ENCODE assay signal across 20 cellular contexts in the genomic region with DNA sequence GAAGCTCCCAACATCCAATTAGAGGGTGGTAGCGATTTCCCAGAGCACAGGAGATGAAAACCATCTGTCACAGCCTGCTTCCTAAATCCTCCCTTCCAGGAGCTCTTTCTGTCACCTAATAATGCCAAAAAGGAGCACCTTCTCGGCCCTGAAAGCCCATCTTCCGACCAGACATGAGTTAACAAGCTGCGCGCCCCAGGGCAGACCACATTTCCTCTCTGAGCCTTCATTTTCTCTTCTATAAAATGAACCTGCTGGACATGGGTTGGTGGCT. TPM values are rescaled to one million over a fixed set of nuclear protein-coding genes. Genes with fewer than 3 reads are reported as not detected.
A peak's percentile ranks its signal among the peaks of the same experiment; 100 is the strongest.
DNase-seq lines count a peak whose midpoint lies in the region; ATAC-seq and TF ChIP-seq lines count a peak whose summit lies in the region.
"Had no signal": no experiment of that assay in that cellular context is flagged by ENCODE, and none has a peak within 500 bp of the region (broad histone marks: within the 10 kb centered on the region; RNA-seq: fewer than 3 reads in every experiment).

No MANE protein-coding gene starts in this region.

- H3K4me3 Mint-ChIP-seq in nephron progenitor cell: no peak overlapping the region
- H3K4me3 Mint-ChIP-seq: activated CD4-positive, alpha-beta T cell treated with anti-CD3 and anti-CD28 coated beads, Interleukin-2, amount 10 ng/mL, durations not matched to agents 7 days and 5 days; CD14-positive monocyte; stimulated activated naive CD8-positive, alpha-beta T cell treated with anti-CD3 and anti-CD28 coated beads, Interleukin-15, amount 100 ng/mL, for 72 hours had no signal

- peaks cover 38% of the 10 kb centered on the region for H3K4me1 Mint-ChIP-seq in nephron progenitor cell
- H3K4me1 Mint-ChIP-seq: stimulated activated naive CD8-positive, alpha-beta T cell treated with anti-CD3 and anti-CD28 coated beads, Interleukin-15, amount 100 ng/mL, for 72 hours had no signal

- H3K36me3 ChIP-seq in upper lobe of right lung: no peaks in the 10 kb centered on the region
- H3K36me3 ChIP-seq: neutrophil had no signal

- intact Hi-C loops in left cardiac atrium (cut with DNase I): no loop called here
- intact Hi-C loops in upper lobe of right lung (cut with DNase I): loop anchor here (10.0 kb wide), 1 partner anchor 69 kb away; no protein-coding TSS in a partner anchor

- ATAC-seq in left cardiac atrium (peak; percentile 10 to 11), upper lobe of right lung (no peak), GM21526 (IDR thresholded peaks at IDR 0.05; ENCODE audit: low FRiP score, unreplicated experiment) (no peak), HG02642 (IDR thresholded peaks at IDR 0.05; ENCODE audit: poor library complexity, unreplicated experiment) (no peak)
- ATAC-seq: A549; stimulated activated naive CD8-positive, alpha-beta T cell treated with anti-CD3 and anti-CD28 coated beads, Interleukin-15, amount 100 ng/mL, for 72 hours had no signal

- peaks cover 20% of the 10 kb centered on the region for H3K4me1 ChIP-seq in upper lobe of right lung

- TF ChIP-seq CTCF in nephron progenitor cell (IDR thresholded peaks at IDR 0.05) (no peak), upper lobe of right lung (IDR thresholded peaks at IDR 0.05) (no peak)

- no peak overlapping the region for H3K4me3 ChIP-seq in upper lobe of right lung
- H3K4me3 ChIP-seq: A549 had no signal

- peaks cover 31% of the 10 kb centered on the region for H3K9me3 Mint-ChIP-seq in nephron progenitor cell
- H3K9me3 Mint-ChIP-seq: activated CD4-positive, alpha-beta T cell treated with anti-CD3 and anti-CD28 coated beads, Interleukin-2, amount 10 ng/mL, durations not matched to agents 7 days and 5 days; stimulated activated naive CD8-positive, alpha-beta T cell treated with anti-CD3 and anti-CD28 coated beads, Interleukin-15, amount 100 ng/mL, for 72 hours had no signal

- peaks cover 5% of the 10 kb centered on the region for H3K36me3 Mint-ChIP-seq in nephron progenitor cell (ENCODE audit: low read depth)
- H3K36me3 Mint-ChIP-seq: CD14-positive monocyte had no signal

- DNase-seq in activated CD8-positive, alpha-beta memory T cell treated with anti-CD3 and anti-CD28 coated beads for 24 hours: peak; percentile 13
- no peak for DNase-seq in activated CD8-positive, alpha-beta memory T cell treated with anti-CD3 and anti-CD28 coated beads, Interleukin-2, amount 50 U/mL, for 48 hours
- no peak for DNase-seq in left cardiac atrium
- DNase-seq in nephron progenitor cell: no peak
- no peak for DNase-seq in upper lobe of right lung
- DNase-seq in activated naive CD4-positive, alpha-beta T cell treated with anti-CD3 and anti-CD28 coated beads, Interleukin-2, amount 50 U/mL, for 16 hours: no peak
- DNase-seq: activated CD4-positive, alpha-beta T cell treated with anti-CD3 and anti-CD28 coated beads, Interleukin-2, amount 10 ng/mL, durations not matched to agents 7 days and 5 days; activated gamma-delta T cell treated with Interleukin-2 at 50 U/mL for 16 hours; aorta; cerebellar nuclear complex; effector memory CD4-positive, alpha-beta T cell; HCEC 1CT; NCI-H1092 treated with DMSO at 0.1 percent for 48 hours; stimulated activated CD4-positive, alpha-beta T cell treated with anti-CD3 and anti-CD28 coated beads, Interleukin-4, amount 100 ng/mL, for 1 hour; stimulated activated naive CD8-positive, alpha-beta T cell treated with anti-CD3 and anti-CD28 coated beads, Interleukin-15, amount 100 ng/mL, for 72 hours had no signal

- H3K27me3 ChIP-seq in upper lobe of right lung: no peaks in the 10 kb centered on the region
- H3K27me3 ChIP-seq: neutrophil had no signal

- peak overlapping the region; percentile 51 for H3K27ac Mint-ChIP-seq in nephron progenitor cell
- H3K27ac Mint-ChIP-seq: activated CD4-positive, alpha-beta T cell treated with anti-CD3 and anti-CD28 coated beads, Interleukin-2, amount 10 ng/mL, durations not matched to agents 7 days and 5 days; stimulated activated naive CD8-positive, alpha-beta T cell treated with anti-CD3 and anti-CD28 coated beads, Interleukin-15, amount 100 ng/mL, for 72 hours had no signal

- no peaks in the 10 kb centered on the region for H3K27me3 Mint-ChIP-seq in nephron progenitor cell (ENCODE audit: low read depth, poor library complexity)

- peak overlapping the region; percentile 36 for H3K27ac ChIP-seq in upper lobe of right lung
- H3K27ac ChIP-seq: A549, neutrophil had no signal

- no peaks in the 10 kb centered on the region for H3K9me3 ChIP-seq in upper lobe of right lung
- H3K9me3 ChIP-seq: A549, neutrophil had no signal

RNA-seq across cellular contexts. Expression of a gene that starts 45.4 kb away (rescaled TPM):
- total RNA-seq in left cardiac atrium: 100 to 1,000 TPM in 1 of 2 donors, 10 to 100 TPM in 1; 27.0 to 142 TPM
- total RNA-seq in upper lobe of right lung: 37.1 TPM

Comparison
In these comparisons a context has a peak if more than half of its experiments do, and no peak if none do; other contexts are left out.
1. ATAC-seq: peak in left cardiac atrium (2 of 2); none in upper lobe of right lung (single experiment), GM21526 (single experiment) and HG02642 (single experiment).